ENCODE assay signal across 10 cellular contexts in the genomic region with DNA sequence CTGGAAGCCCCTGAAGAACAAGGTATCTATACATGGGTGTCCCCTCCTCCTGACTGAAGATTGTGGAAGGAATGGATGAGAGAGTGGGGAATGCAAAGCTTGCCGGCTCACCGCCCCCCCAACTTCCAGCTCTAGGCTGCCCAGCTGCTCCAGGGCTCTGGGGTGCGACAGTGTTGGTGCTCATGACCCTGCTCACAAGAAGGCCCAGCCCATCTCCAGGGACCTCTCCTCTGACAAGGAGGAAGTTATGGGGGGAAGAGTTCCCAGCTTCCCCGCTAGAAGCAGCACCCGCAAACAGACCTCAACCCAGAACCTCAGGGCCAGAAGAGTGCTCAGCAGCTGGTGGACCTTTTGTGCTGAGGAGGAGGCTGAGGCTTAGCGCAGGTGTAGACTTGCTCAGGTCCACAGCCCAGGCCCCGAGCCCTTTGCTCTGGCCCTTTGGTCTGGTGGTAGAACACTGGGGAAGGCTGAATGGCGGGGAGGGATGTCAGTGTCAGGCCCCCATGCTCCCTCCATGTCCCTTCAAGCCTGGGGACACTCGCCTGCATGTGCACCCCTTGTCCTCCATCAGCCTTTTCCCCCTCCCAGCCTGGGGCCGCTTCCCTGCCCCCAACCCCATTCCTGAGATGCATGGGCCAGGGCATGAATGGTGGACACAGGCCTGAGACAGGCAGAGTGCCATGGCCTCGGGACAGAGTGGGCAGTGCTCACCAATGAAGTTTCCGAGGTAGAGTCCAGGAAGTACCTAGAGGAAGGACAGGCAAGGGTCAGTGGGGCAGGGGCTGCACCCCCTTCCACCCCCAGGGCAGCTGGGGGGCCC. TPM values are rescaled to one million over a fixed set of nuclear protein-coding genes. Genes with fewer than 3 reads are reported as not detected.
A peak's percentile ranks its signal among the peaks of the same experiment; 100 is the strongest.
DNase-seq lines count a peak whose midpoint lies in the region; ATAC-seq and TF ChIP-seq lines count a peak whose summit lies in the region.
"Had no signal": no experiment of that assay in that cellular context is flagged by ENCODE, and none has a peak within 500 bp of the region (broad histone marks: within the 10 kb centered on the region; RNA-seq: fewer than 3 reads in every experiment).

No MANE protein-coding gene starts in this region.

- H3K27me3 ChIP-seq in testis, result no peaks in the 10 kb centered on the region
- peaks cover 0 to 12% (median 4%) of the 10 kb centered on the region in 4 donors for H3K27me3 ChIP-seq in upper lobe of left lung

- TF ChIP-seq POLR2A in testis (IDR thresholded peaks at IDR 0.05) (no peak), upper lobe of left lung (IDR thresholded peaks at IDR 0.05) (no peak)

- H3K9me3 ChIP-seq in testis, result no peaks in the 10 kb centered on the region
- no peaks in the 10 kb centered on the region for H3K9me3 ChIP-seq in upper lobe of left lung
- H3K9me3 ChIP-seq: SJSA1 had no signal

- TF ChIP-seq CTCF in testis (IDR thresholded peaks at IDR 0.05), result no peak
- no peak for TF ChIP-seq CTCF in upper lobe of left lung (IDR thresholded peaks at IDR 0.05)

- H3K36me3 Mint-ChIP-seq in activated naive CD4-positive, alpha-beta T cell treated with anti-CD3 and anti-CD28 coated beads, Interleukin-2, amount 50 U/mL, for 24 hours, result no peaks in the 10 kb centered on the region
- H3K36me3 Mint-ChIP-seq in activated naive CD8-positive, alpha-beta T cell treated with anti-CD3 and anti-CD28 coated beads, Interleukin-2, amount 10 ng/mL, durations not matched to agents 7 days and 5 days, result no peaks in the 10 kb centered on the region

- WGBS in testis, 2 donors, result 67 to 82% methylated on average over 6 to 11 of the region's 12 CpGs
- WGBS in upper lobe of left lung, 2 donors, result 63 to 69% methylated on average over 6 to 12 of the region's 12 CpGs

- H3K4me3 ChIP-seq in testis (peak overlapping the region in 1 of 2 donors; percentile 81), upper lobe of left lung (peak overlapping the region in 1 of 4 donors; percentile 92)

- ATAC-seq in activated naive CD8-positive, alpha-beta T cell treated with anti-CD3 and anti-CD28 coated beads, Interleukin-2, amount 10 ng/mL, durations not matched to agents 7 days and 5 days (ENCODE audit: low read depth), result no peak
- no peak for ATAC-seq in upper lobe of left lung (ENCODE audit: low FRiP score in 2 of 2)

- no peak for DNase-seq in activated naive CD4-positive, alpha-beta T cell treated with Interleukin-2 at 50 U/mL for 16 hours
- no peak for DNase-seq in activated naive CD8-positive, alpha-beta T cell treated with anti-CD3 and anti-CD28 coated beads, Interleukin-2, amount 10 ng/mL, durations not matched to agents 7 days and 5 days
- peak; percentile 23 for DNase-seq in medulla oblongata (ENCODE audit: extremely low spot score)
- no peak for DNase-seq in testis
- no peak for DNase-seq in SW 1271 (lab: John Stamatoyannopoulos, UW)
- no peak for DNase-seq in COR-L47 (lab: John Stamatoyannopoulos, UW)
- no peak for DNase-seq in upper lobe of left lung
- DNase-seq: activated CD4-positive, alpha-beta memory T cell treated with anti-CD3 and anti-CD28 coated beads for 36 hours had no signal

- POLR2A ChIA-PET in activated naive CD8-positive, alpha-beta T cell treated with anti-CD3 and anti-CD28 coated beads, Interleukin-2, amount 10 ng/mL, durations not matched to agents 7 days and 5 days (lab: Charles Lee), result no interaction called here

- no peaks in the 10 kb centered on the region for H3K9me3 Mint-ChIP-seq in activated naive CD4-positive, alpha-beta T cell treated with anti-CD3 and anti-CD28 coated beads, Interleukin-2, amount 50 U/mL, for 24 hours
- H3K9me3 Mint-ChIP-seq in activated naive CD8-positive, alpha-beta T cell treated with anti-CD3 and anti-CD28 coated beads, Interleukin-2, amount 10 ng/mL, durations not matched to agents 7 days and 5 days, result no peaks in the 10 kb centered on the region
- H3K9me3 Mint-ChIP-seq: activated CD4-positive, alpha-beta memory T cell treated with anti-CD3 and anti-CD28 coated beads for 36 hours had no signal

- H3K4me3 Mint-ChIP-seq in activated naive CD4-positive, alpha-beta T cell treated with anti-CD3 and anti-CD28 coated beads, Interleukin-2, amount 50 U/mL, for 24 hours, result peak overlapping the region; percentile 87
- H3K4me3 Mint-ChIP-seq in activated naive CD8-positive, alpha-beta T cell treated with anti-CD3 and anti-CD28 coated beads, Interleukin-2, amount 10 ng/mL, durations not matched to agents 7 days and 5 days, result peak overlapping the region; percentile 82

- H3K27me3 Mint-ChIP-seq in activated naive CD4-positive, alpha-beta T cell treated with anti-CD3 and anti-CD28 coated beads, Interleukin-2, amount 50 U/mL, for 24 hours, result peaks cover 30% of the 10 kb centered on the region
- peaks cover 67% of the 10 kb centered on the region for H3K27me3 Mint-ChIP-seq in activated naive CD8-positive, alpha-beta T cell treated with anti-CD3 and anti-CD28 coated beads, Interleukin-2, amount 10 ng/mL, durations not matched to agents 7 days and 5 days

- H3K27ac Mint-ChIP-seq in activated naive CD4-positive, alpha-beta T cell treated with anti-CD3 and anti-CD28 coated beads, Interleukin-2, amount 50 U/mL, for 24 hours, result no peak overlapping the region
- no peak overlapping the region for H3K27ac Mint-ChIP-seq in activated naive CD8-positive, alpha-beta T cell treated with anti-CD3 and anti-CD28 coated beads, Interleukin-2, amount 10 ng/mL, durations not matched to agents 7 days and 5 days
- H3K27ac Mint-ChIP-seq: activated CD4-positive, alpha-beta memory T cell treated with anti-CD3 and anti-CD28 coated beads for 36 hours had no signal

- H3K4me1 ChIP-seq in testis, result peaks cover 30% of the 10 kb centered on the region
- peaks cover 9 to 21% (median 18%) of the 10 kb centered on the region in 4 donors for H3K4me1 ChIP-seq in upper lobe of left lung

- H3K27ac ChIP-seq in testis (peak overlapping the region; percentile 40 to 84), upper lobe of left lung (peak overlapping the region in 1 of 4 donors; percentile 62)
- H3K27ac ChIP-seq: SJSA1 had no signal

- TF ChIP-seq EP300 in upper lobe of left lung (IDR thresholded peaks at IDR 0.05), result no peak

- intact Hi-C loops in testis (cut with DNase I; ENCODE audit: low total_unique reads), result loop anchor here (5.0 kb wide), 1 partner anchor 83 kb away; a partner anchor contains a TSS

- H3K36me3 ChIP-seq in testis (ENCODE audit: low read depth, missing control alignments) (no peaks in the 10 kb centered on the region), upper lobe of left lung (no peaks in the 10 kb centered on the region)
- H3K36me3 ChIP-seq: SJSA1 had no signal

- peaks cover 14% of the 10 kb centered on the region for H3K4me1 Mint-ChIP-seq in activated naive CD4-positive, alpha-beta T cell treated with anti-CD3 and anti-CD28 coated beads, Interleukin-2, amount 50 U/mL, for 24 hours
- peaks cover 11% of the 10 kb centered on the region for H3K4me1 Mint-ChIP-seq in activated naive CD8-positive, alpha-beta T cell treated with anti-CD3 and anti-CD28 coated beads, Interleukin-2, amount 10 ng/mL, durations not matched to agents 7 days and 5 days

RNA-seq across cellular contexts. Expression of a gene that starts 1.3 kb away (rescaled TPM):
- not detected for total RNA-seq in activated naive CD8-positive, alpha-beta T cell treated with anti-CD3 and anti-CD28 coated beads, Interleukin-2, amount 10 ng/mL, durations not matched to agents 7 days and 5 days
- 100 to 1,000 TPM; 175 to 274 TPM for total RNA-seq in testis
- 182 TPM for polyA plus RNA-seq in testis (ENCODE audit: insufficient read depth, low read depth, low replicate concordance)
- total RNA-seq in upper lobe of left lung, result 1 to 10 TPM in 4 of 6 donors, under 1 TPM in 1, not detected in 1; 0.69 to 1.7 (median 1.1) TPM
- total RNA-seq: activated CD4-positive, alpha-beta memory T cell treated with anti-CD3 and anti-CD28 coated beads for 36 hours had no signal

RNA-seq across cellular contexts. Expression of a gene that starts 1.4 kb away (rescaled TPM):
- total RNA-seq in activated naive CD8-positive, alpha-beta T cell treated with anti-CD3 and anti-CD28 coated beads, Interleukin-2, amount 10 ng/mL, durations not matched to agents 7 days and 5 days, result not detected
- total RNA-seq in testis (10 to 100 TPM in 1 of 2 donors, 1 to 10 TPM in 1; 8.7 to 19.1 TPM), upper lobe of left lung (10 to 100 TPM in 1 of 6 donors, 1 to 10 TPM in 4, under 1 TPM in 1; 0.31 to 20.7 (median 4.4) TPM)
- 32.7 TPM for polyA plus RNA-seq in testis (ENCODE audit: insufficient read depth, low read depth, low replicate concordance)
- total RNA-seq: activated CD4-positive, alpha-beta memory T cell treated with anti-CD3 and anti-CD28 coated beads for 36 hours; SJSA1 had no signal

RNA-seq across cellular contexts. Expression of a gene that starts 23.7 kb away (rescaled TPM):
- total RNA-seq in activated naive CD8-positive, alpha-beta T cell treated with anti-CD3 and anti-CD28 coated beads, Interleukin-2, amount 10 ng/mL, durations not matched to agents 7 days and 5 days, result not detected
- total RNA-seq in testis (1 to 10 TPM; 4.3 to 4.4 TPM), upper lobe of left lung (1 to 10 TPM in 2 of 6 donors, under 1 TPM in 1, not detected in 3; 0.91 to 1.7 (median 1.3) TPM)
- 10.0 TPM for polyA plus RNA-seq in testis (ENCODE audit: insufficient read depth, low read depth, low replicate concordance)
- total RNA-seq: activated CD4-positive, alpha-beta memory T cell treated with anti-CD3 and anti-CD28 coated beads for 36 hours had no signal

RNA-seq across cellular contexts. Expression of a gene that starts 49.9 kb away (rescaled TPM):
- under 1 TPM; 0.31 to 0.39 TPM for total RNA-seq in activated naive CD8-positive, alpha-beta T cell treated with anti-CD3 and anti-CD28 coated beads, Interleukin-2, amount 10 ng/mL, durations not matched to agents 7 days and 5 days
- 1 to 10 TPM; 1.2 to 1.3 TPM for total RNA-seq in testis
- polyA plus RNA-seq in testis (ENCODE audit: insufficient read depth, low read depth, low replicate concordance), result 1.6 TPM
- not detected for total RNA-seq in upper lobe of left lung

Comparison
In these comparisons a context has a peak if more than half of its experiments do, and no peak if none do; other contexts are left out.
1. RNA of a gene that starts 1.3 kb away (total RNA-seq): 175 to 274 TPM in testis; 0.69 to 1.7 TPM in upper lobe of left lung and not detected in activated naive CD8-positive, alpha-beta T cell treated with anti-CD3 and anti-CD28 coated beads, Interleukin-2, amount 10 ng/mL, durations not matched to agents 7 days and 5 days; every median in the first group is over 10 times any median in the second.